10 cellular contexts compared by ENCODE assay signal in genomic region chr20:49913399-49914047, GRCh38. TPM values are rescaled to one million over a fixed set of nuclear protein-coding genes. Genes with fewer than 3 reads are reported as not detected.
A peak's percentile ranks its signal among the peaks of the same experiment; 100 is the strongest.
DNase-seq lines count a peak whose midpoint lies in the region; ATAC-seq lines count a peak whose summit lies in the region.
"Had no signal": no experiment of that assay in that cellular context is flagged by ENCODE, and none has a peak within 500 bp of the region (broad histone marks: within the 10 kb centered on the region; RNA-seq: fewer than 3 reads in every experiment).

No MANE protein-coding gene starts in this region.

- CTCF ChIA-PET in activated CD8-positive, alpha-beta memory T cell treated with anti-CD3 and anti-CD28 coated beads, Interleukin-2, amount 10 ng/mL, durations not matched to agents 7 days and 5 days (lab: Charles Lee): interaction anchor here (0.7 to 3.1 kb wide), 7 partner anchors 8 to 372 kb away, joined by 3 to 21 read pairs (median 4); no protein-coding TSS in a partner anchor

- H3K9me3 Mint-ChIP-seq in activated CD8-positive, alpha-beta memory T cell treated with anti-CD3 and anti-CD28 coated beads, Interleukin-2, amount 10 ng/mL, durations not matched to agents 7 days and 5 days (ENCODE audit: low read depth): no peaks in the 10 kb centered on the region
- no peaks in the 10 kb centered on the region for H3K9me3 Mint-ChIP-seq in activated naive CD8-positive, alpha-beta T cell treated with anti-CD3 and anti-CD28 coated beads for 36 hours

- ATAC-seq in activated CD8-positive, alpha-beta memory T cell treated with anti-CD3 and anti-CD28 coated beads, Interleukin-2, amount 10 ng/mL, durations not matched to agents 7 days and 5 days: no peak
- no peak for ATAC-seq in GM19452 (IDR thresholded peaks at IDR 0.05; ENCODE audit: unreplicated experiment)
- ATAC-seq in HG03354 (IDR thresholded peaks at IDR 0.05; ENCODE audit: poor library complexity, severe bottlenecking, unreplicated experiment): no peak

- H3K4me1 Mint-ChIP-seq in activated CD8-positive, alpha-beta memory T cell treated with anti-CD3 and anti-CD28 coated beads, Interleukin-2, amount 10 ng/mL, durations not matched to agents 7 days and 5 days: peaks cover 37% of the 10 kb centered on the region
- H3K4me1 Mint-ChIP-seq in activated naive CD8-positive, alpha-beta T cell treated with anti-CD3 and anti-CD28 coated beads for 36 hours: peaks cover 28% of the 10 kb centered on the region

- H3K27ac Mint-ChIP-seq in activated CD8-positive, alpha-beta memory T cell treated with anti-CD3 and anti-CD28 coated beads, Interleukin-2, amount 10 ng/mL, durations not matched to agents 7 days and 5 days: peak overlapping the region; percentile 100
- no peak overlapping the region for H3K27ac Mint-ChIP-seq in activated naive CD8-positive, alpha-beta T cell treated with anti-CD3 and anti-CD28 coated beads for 36 hours

- peak overlapping the region; percentile 100 for H3K4me3 Mint-ChIP-seq in activated CD8-positive, alpha-beta memory T cell treated with anti-CD3 and anti-CD28 coated beads, Interleukin-2, amount 10 ng/mL, durations not matched to agents 7 days and 5 days
- peak overlapping the region; percentile 91 for H3K4me3 Mint-ChIP-seq in activated naive CD8-positive, alpha-beta T cell treated with anti-CD3 and anti-CD28 coated beads for 36 hours

- DNase-seq in activated CD8-positive, alpha-beta memory T cell treated with anti-CD3 and anti-CD28 coated beads, Interleukin-2, amount 10 ng/mL, durations not matched to agents 7 days and 5 days: no peak
- DNase-seq in activated CD8-positive, alpha-beta memory T cell treated with anti-CD3 and anti-CD28 coated beads for 24 hours: no peak
- DNase-seq in activated naive CD8-positive, alpha-beta T cell treated with anti-CD3 and anti-CD28 coated beads for 36 hours: no peak
- DNase-seq in inferior parietal cortex (ENCODE audit: extremely low spot score) (peak; percentile 62), substantia nigra (lab: John Stamatoyannopoulos, UW) (peak in 28 of 49 donors; percentile 22 to 77 (median 38)), NCI-H2196 treated with DMSO at 0.1 percent for 48 hours (lab: John Stamatoyannopoulos, UW; ENCODE audit: unreplicated experiment) (no peak)
- DNase-seq: mesendoderm, NCI-H2029 treated with DMSO at 0.1 percent for 48 hours had no signal

- peak overlapping the region; percentile 100 for H3K27ac ChIP-seq in substantia nigra (ENCODE audit: low read depth, low read length, poor library complexity, severe bottlenecking)

- no peaks in the 10 kb centered on the region for H3K27me3 Mint-ChIP-seq in activated CD8-positive, alpha-beta memory T cell treated with anti-CD3 and anti-CD28 coated beads, Interleukin-2, amount 10 ng/mL, durations not matched to agents 7 days and 5 days
- no peaks in the 10 kb centered on the region for H3K27me3 Mint-ChIP-seq in activated naive CD8-positive, alpha-beta T cell treated with anti-CD3 and anti-CD28 coated beads for 36 hours

- H3K36me3 Mint-ChIP-seq in activated CD8-positive, alpha-beta memory T cell treated with anti-CD3 and anti-CD28 coated beads, Interleukin-2, amount 10 ng/mL, durations not matched to agents 7 days and 5 days: peaks cover under 1% of the 10 kb centered on the region
- H3K36me3 Mint-ChIP-seq in activated naive CD8-positive, alpha-beta T cell treated with anti-CD3 and anti-CD28 coated beads for 36 hours: peaks cover 2% of the 10 kb centered on the region

RNA-seq across cellular contexts. Expression of gene SPATA2, which starts 1.8 kb away (rescaled TPM):
- 10 to 100 TPM; 10.2 to 11.1 TPM for total RNA-seq in activated CD8-positive, alpha-beta memory T cell treated with anti-CD3 and anti-CD28 coated beads, Interleukin-2, amount 10 ng/mL, durations not matched to agents 7 days and 5 days
- 10 to 100 TPM; 11.2 to 11.6 TPM for total RNA-seq in activated naive CD8-positive, alpha-beta T cell treated with anti-CD3 and anti-CD28 coated beads for 36 hours

RNA-seq across cellular contexts. Expression of gene RNF114, which starts 22.7 kb away (rescaled TPM):
- 10 to 100 TPM; 65.2 to 74.4 TPM for total RNA-seq in activated CD8-positive, alpha-beta memory T cell treated with anti-CD3 and anti-CD28 coated beads, Interleukin-2, amount 10 ng/mL, durations not matched to agents 7 days and 5 days
- 10 to 100 TPM; 61.5 to 70.7 TPM for total RNA-seq in activated naive CD8-positive, alpha-beta T cell treated with anti-CD3 and anti-CD28 coated beads for 36 hours

Comparison
In these comparisons a context has a peak if more than half of its experiments do, and no peak if none do; other contexts are left out.
1. DNase-seq: peak in inferior parietal cortex (single experiment) and substantia nigra (28 of 49); none in activated CD8-positive, alpha-beta memory T cell treated with anti-CD3 and anti-CD28 coated beads, Interleukin-2, amount 10 ng/mL, durations not matched to agents 7 days and 5 days (single experiment), activated CD8-positive, alpha-beta memory T cell treated with anti-CD3 and anti-CD28 coated beads for 24 hours (single experiment), activated naive CD8-positive, alpha-beta T cell treated with anti-CD3 and anti-CD28 coated beads for 36 hours (single experiment) and NCI-H2196 treated with DMSO at 0.1 percent for 48 hours (single experiment).